ENCODE assay signal across 3 cellular contexts in the genomic region with DNA sequence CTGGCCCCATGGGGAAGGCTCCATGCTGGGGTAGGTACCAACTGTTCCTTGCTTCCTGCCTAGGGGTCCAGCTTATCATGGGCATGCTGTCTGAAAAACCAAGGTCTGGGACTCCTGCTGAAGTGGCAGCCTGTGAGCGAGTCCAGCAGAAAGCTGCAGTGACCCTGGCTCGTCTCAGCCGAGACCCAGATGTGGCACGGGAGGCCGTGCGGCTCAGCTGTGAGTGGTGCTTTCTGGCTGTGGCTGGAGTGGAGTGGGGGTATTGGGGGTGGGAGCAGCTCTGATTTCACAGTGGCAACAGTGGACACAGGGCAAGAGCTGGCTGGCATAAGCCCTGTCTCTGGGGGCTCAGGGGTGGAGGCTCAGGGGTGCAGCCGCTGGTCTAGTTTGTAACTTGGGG.
"Had no signal": no experiment of that assay in that cellular context is flagged by ENCODE, and none has a peak within 500 bp of the region (broad histone marks: within the 10 kb centered on the region; RNA-seq: fewer than 3 reads in every experiment).

No MANE protein-coding gene starts in this region.

- DNase-seq: GDM1, GF-D8 had no signal

- ATAC-seq: GM12878 had no signal

- H3K4me3 ChIP-seq: GM12878 had no signal
